1 cellular context compared by ENCODE assay signal in genomic region chr3:177602601-177603136, GRCh38.
TF ChIP-seq lines count a peak whose summit lies in the region.

No MANE protein-coding gene starts in this region.

TF ChIP-seq in K562, 482 proteins besides CTCF, POLR2A, EP300 and RAD21 (continued from another document):
- TF ChIP-seq PBX2 (CRISPR knock-in tag; IDR thresholded peaks at IDR 0.05; ENCODE audit: low read depth), result no peak
- no peak for TF ChIP-seq PBX2 (tag; conservative IDR thresholded peaks at IDR 0.05; ENCODE audit: low read depth)
- no peak for TF ChIP-seq ZNF408 (CRISPR knock-in tag; IDR thresholded peaks at IDR 0.05; ENCODE audit: low read depth)
- no peak for TF ChIP-seq ZNF785 (CRISPR knock-in tag; IDR thresholded peaks at IDR 0.05)
- no peak for TF ChIP-seq CHCHD3 (CRISPR knock-in tag; IDR thresholded peaks at IDR 0.05)
- no peak for TF ChIP-seq CBFB (CRISPR knock-in tag; IDR thresholded peaks at IDR 0.05)
- no peak for TF ChIP-seq CBFA2T2 (conservative IDR thresholded peaks at IDR 0.05)
- no peak for TF ChIP-seq IFI16 (CRISPR knock-in tag; IDR thresholded peaks at IDR 0.05)
- no peak for TF ChIP-seq ZSCAN32 (CRISPR knock-in tag; IDR thresholded peaks at IDR 0.05)
- TF ChIP-seq FOXJ2 (tag; IDR thresholded peaks at IDR 0.05), result no peak
- no peak for TF ChIP-seq TARDBP (IDR thresholded peaks at IDR 0.05)
- TF ChIP-seq IRF9 (tag; IDR thresholded peaks at IDR 0.05), result no peak
- TF ChIP-seq CBX8 (IDR thresholded peaks at IDR 0.05; ENCODE audit: borderline replicate concordance, extremely low read depth, low read depth, low read length, poor library complexity, severe bottlenecking), result no peak
- no peak for TF ChIP-seq FOXJ3 (CRISPR knock-in tag; IDR thresholded peaks at IDR 0.05)
- TF ChIP-seq RFX5 (IDR thresholded peaks at IDR 0.05; ENCODE audit: low read depth, low read length), result no peak
- TF ChIP-seq KLF10 (CRISPR knock-in tag; IDR thresholded peaks at IDR 0.05), result no peak
- TF ChIP-seq SOX6 (IDR thresholded peaks at IDR 0.05), result peak; percentile 17; the same call in 1 of the 2 replicates
- TF ChIP-seq POLR2AphosphoS2 (IDR thresholded peaks at IDR 0.05; ENCODE audit: low read length), result no peak
- TF ChIP-seq U2AF1 (optimal IDR thresholded peaks at IDR 0.05; ENCODE audit: low read depth, low read length), result no peak
- TF ChIP-seq E2F4 (CRISPR knock-in tag; IDR thresholded peaks at IDR 0.05; ENCODE audit: low read depth), result no peak
- no peak for TF ChIP-seq KLF6 (CRISPR knock-in tag; IDR thresholded peaks at IDR 0.05; ENCODE audit: borderline replicate concordance)
- no peak for TF ChIP-seq BCOR (IDR thresholded peaks at IDR 0.05)
- TF ChIP-seq ZNF639 (CRISPR knock-in tag; conservative IDR thresholded peaks at IDR 0.05 in 1 of 2, IDR thresholded peaks at IDR 0.05 in 1 of 2), result no peak
- TF ChIP-seq POU5F1 (IDR thresholded peaks at IDR 0.05; ENCODE audit: borderline replicate concordance, low read depth, low read length, partially characterized antibody), result no peak
- TF ChIP-seq HMBOX1 (IDR thresholded peaks at IDR 0.05), result no peak
- TF ChIP-seq RCOR1 (IDR thresholded peaks at IDR 0.05; ENCODE audit: borderline replicate concordance in 1 of 2, low read depth in 2 of 2, low read length in 2 of 2), result peak in 1 of 2 experiments; percentile 36; a peak in 1 of 4 replicates
- no peak for TF ChIP-seq CTCFL (IDR thresholded peaks at IDR 0.05; ENCODE audit: borderline replicate concordance, insufficient read depth, low read depth, low read length, poor library complexity, severe bottlenecking)
- TF ChIP-seq GTF3C2 (IDR thresholded peaks at IDR 0.05; ENCODE audit: borderline replicate concordance, extremely low read depth, insufficient read length), result no peak
- TF ChIP-seq CGGBP1 (CRISPR knock-in tag; IDR thresholded peaks at IDR 0.05), result no peak
- TF ChIP-seq ZNF584 (CRISPR knock-in tag; IDR thresholded peaks at IDR 0.05; ENCODE audit: low read depth), result no peak
- peak; percentile 73; the same call in 1 of the 2 replicates for TF ChIP-seq CTBP1 (IDR thresholded peaks at IDR 0.05; ENCODE audit: borderline replicate concordance)
- no peak for TF ChIP-seq EGR1 (conservative IDR thresholded peaks at IDR 0.05)
- no peak for TF ChIP-seq PHF8 (IDR thresholded peaks at IDR 0.05; ENCODE audit: borderline replicate concordance, low read length)
- no peak for TF ChIP-seq ZNF133 (CRISPR knock-in tag; IDR thresholded peaks at IDR 0.05)
- TF ChIP-seq CREB3L1 (IDR thresholded peaks at IDR 0.05; ENCODE audit: borderline replicate concordance, low read depth), result no peak
- TF ChIP-seq TAF7 (tag; IDR thresholded peaks at IDR 0.05), result no peak
- TF ChIP-seq KLF16 (IDR thresholded peaks at IDR 0.05), result no peak
- peak; percentile 19; the same call in 1 of the 2 replicates for TF ChIP-seq NFIC (IDR thresholded peaks at IDR 0.05)
- TF ChIP-seq JUND (IDR thresholded peaks at IDR 0.05; ENCODE audit: borderline replicate concordance, low read depth, low read length), result 0 out of 2 replicates have a peak, but pooled peaks have one; percentile 3
- TF ChIP-seq JUND (tag; IDR thresholded peaks at IDR 0.05; ENCODE audit: borderline replicate concordance, low read depth, low read length), result no peak; the same call in 2 of the 3 replicates
- TF ChIP-seq MEF2D (tag; conservative IDR thresholded peaks at IDR 0.05; ENCODE audit: low read depth), result no peak
- TF ChIP-seq TCF3 (CRISPR knock-in tag; IDR thresholded peaks at IDR 0.05), result no peak
- no peak for TF ChIP-seq MYBL2 (IDR thresholded peaks at IDR 0.05; ENCODE audit: low read depth)
- TF ChIP-seq MYBL2 (CRISPR knock-in tag; IDR thresholded peaks at IDR 0.05; ENCODE audit: borderline replicate concordance), result no peak
